Comparison of ENCODE assay signal across 13 cellular contexts in genomic region chr20:62951896-62952372, GRCh38. TPM values are rescaled to one million over a fixed set of nuclear protein-coding genes. Genes with fewer than 3 reads are reported as not detected.
DNase-seq lines count a peak whose midpoint lies in the region; TF ChIP-seq lines count a peak whose summit lies in the region.
"Had no signal": no experiment of that assay in that cellular context is flagged by ENCODE, and none has a peak within 500 bp of the region (broad histone marks: within the 10 kb centered on the region; RNA-seq: fewer than 3 reads in every experiment).

No MANE protein-coding gene starts in this region.

- 92% methylated on average over 8 of the region's 8 CpGs for WGBS in smooth muscle cell (ENCODE audit: low lambda C conversion rate)

- H3K9me3 ChIP-seq in iPS-18a (ENCODE audit: control insufficient read depth, low read depth, low read length) (no peaks in the 10 kb centered on the region), smooth muscle cell (replicated peaks; ENCODE audit: low read depth) (no peaks in the 10 kb centered on the region)
- H3K9me3 ChIP-seq: testis had no signal

- CTCF ChIA-PET in activated CD4-positive, alpha-beta memory T cell treated with anti-CD3 and anti-CD28 coated beads, Interleukin-2, amount 10 ng/mL, durations not matched to agents 7 days and 5 days (lab: Charles Lee): no interaction called here

- H2AFZ ChIP-seq in smooth muscle cell (ENCODE audit: low read depth): no peak overlapping the region

- H3K4me1 Mint-ChIP-seq in T-helper 1 cell treated with Interleukin-12 subunit alpha and Interleukin-12 subunit beta and Interleukin-4 antibody, amounts not matched to agents 30 μg/mL and 1 μg/mL, for 36 hours (ENCODE audit: low read depth): peaks cover 17% of the 10 kb centered on the region
- H3K4me1 Mint-ChIP-seq in activated CD4-positive, alpha-beta memory T cell treated with anti-CD3 and anti-CD28 coated beads, Interleukin-2, amount 10 ng/mL, durations not matched to agents 7 days and 5 days: peaks cover 29% of the 10 kb centered on the region

- POLR2A ChIA-PET in activated CD4-positive, alpha-beta memory T cell treated with anti-CD3 and anti-CD28 coated beads, Interleukin-2, amount 10 ng/mL, durations not matched to agents 7 days and 5 days (lab: Charles Lee): interaction anchor here (1.6 kb wide), 1 partner anchor 33 kb away, joined by 5 read pairs; no protein-coding TSS in a partner anchor

- H3K9ac ChIP-seq in iPS-18a (ENCODE audit: low read length) (no peak overlapping the region), smooth muscle cell (ENCODE audit: low read depth) (peak overlapping the region; percentile 80)

- peaks cover 40% of the 10 kb centered on the region for H3K79me2 ChIP-seq in smooth muscle cell (ENCODE audit: low read depth)

- peaks cover 33% of the 10 kb centered on the region for H3K36me3 Mint-ChIP-seq in T-helper 1 cell treated with Interleukin-12 subunit alpha and Interleukin-12 subunit beta and Interleukin-4 antibody, amounts not matched to agents 30 μg/mL and 1 μg/mL, for 36 hours (ENCODE audit: low read depth)
- peaks cover 38% of the 10 kb centered on the region for H3K36me3 Mint-ChIP-seq in activated CD4-positive, alpha-beta memory T cell treated with anti-CD3 and anti-CD28 coated beads, Interleukin-2, amount 10 ng/mL, durations not matched to agents 7 days and 5 days (ENCODE audit: low read depth)

- H3K4me1 ChIP-seq in iPS-18a (ENCODE audit: control insufficient read depth, low read depth, low read length) (peaks cover 15% of the 10 kb centered on the region), smooth muscle cell (ENCODE audit: low read depth) (peaks cover 18% of the 10 kb centered on the region)

- peaks cover 43% of the 10 kb centered on the region for H4K20me1 ChIP-seq in smooth muscle cell (ENCODE audit: low read depth)

- peaks cover 8% of the 10 kb centered on the region for H3F3A ChIP-seq in smooth muscle cell (ENCODE audit: low read depth)

- H3K4me2 ChIP-seq in smooth muscle cell: peak overlapping the region; percentile 99

- H3K27ac ChIP-seq in iPS-18a (ENCODE audit: low read length) (no peak overlapping the region), smooth muscle cell (ENCODE audit: low read depth) (peak overlapping the region; percentile 84)
- H3K27ac ChIP-seq: 22Rv1, epithelial cell of prostate had no signal

- TF ChIP-seq CTCF in smooth muscle cell (IDR thresholded peaks at IDR 0.05; ENCODE audit: borderline replicate concordance, insufficient read depth, poor library complexity, severe bottlenecking): no peak

- H3K9me3 Mint-ChIP-seq in T-helper 1 cell treated with Interleukin-12 subunit alpha and Interleukin-12 subunit beta and Interleukin-4 antibody, amounts not matched to agents 30 μg/mL and 1 μg/mL, for 36 hours: no peaks in the 10 kb centered on the region
- peaks cover 3% of the 10 kb centered on the region for H3K9me3 Mint-ChIP-seq in activated CD4-positive, alpha-beta memory T cell treated with anti-CD3 and anti-CD28 coated beads, Interleukin-2, amount 10 ng/mL, durations not matched to agents 7 days and 5 days

- H3K36me3 ChIP-seq in iPS-18a (ENCODE audit: control insufficient read depth, low read depth, low read length) (peaks cover 20% of the 10 kb centered on the region), smooth muscle cell (ENCODE audit: low read depth) (peaks cover 7% of the 10 kb centered on the region)

- H3K4me3 Mint-ChIP-seq in T-helper 1 cell treated with Interleukin-12 subunit alpha and Interleukin-12 subunit beta and Interleukin-4 antibody, amounts not matched to agents 30 μg/mL and 1 μg/mL, for 36 hours: peak overlapping the region; percentile 23
- peak overlapping the region; percentile 27 for H3K4me3 Mint-ChIP-seq in activated CD4-positive, alpha-beta memory T cell treated with anti-CD3 and anti-CD28 coated beads, Interleukin-2, amount 10 ng/mL, durations not matched to agents 7 days and 5 days

- no peaks in the 10 kb centered on the region for H3K27me3 ChIP-seq in iPS-18a (ENCODE audit: control insufficient read depth, insufficient read depth, low read length)
- H3K27me3 ChIP-seq in smooth muscle cell (ENCODE audit: low read depth): no peaks in the 10 kb centered on the region
- H3K27me3 ChIP-seq: testis had no signal

- H3K27ac Mint-ChIP-seq in T-helper 1 cell treated with Interleukin-12 subunit alpha and Interleukin-12 subunit beta and Interleukin-4 antibody, amounts not matched to agents 30 μg/mL and 1 μg/mL, for 36 hours: peak overlapping the region; percentile 62
- peak overlapping the region; percentile 29 for H3K27ac Mint-ChIP-seq in activated CD4-positive, alpha-beta memory T cell treated with anti-CD3 and anti-CD28 coated beads, Interleukin-2, amount 10 ng/mL, durations not matched to agents 7 days and 5 days

- H3K27me3 Mint-ChIP-seq in T-helper 1 cell treated with Interleukin-12 subunit alpha and Interleukin-12 subunit beta and Interleukin-4 antibody, amounts not matched to agents 30 μg/mL and 1 μg/mL, for 36 hours (ENCODE audit: low read depth): no peaks in the 10 kb centered on the region
- H3K27me3 Mint-ChIP-seq in activated CD4-positive, alpha-beta memory T cell treated with anti-CD3 and anti-CD28 coated beads, Interleukin-2, amount 10 ng/mL, durations not matched to agents 7 days and 5 days: no peaks in the 10 kb centered on the region

- DNase-seq in T-helper 1 cell: no peak
- no peak for DNase-seq in activated CD4-positive, alpha-beta memory T cell treated with anti-CD3 and anti-CD28 coated beads, Interleukin-2, amount 10 ng/mL, durations not matched to agents 7 days and 5 days
- DNase-seq in smooth muscle cell (lab: John Stamatoyannopoulos, UW; ENCODE audit: unreplicated experiment): no peak
- no peak for DNase-seq in NCI-H1092 treated with DMSO at 0.1 percent for 48 hours (lab: John Stamatoyannopoulos, UW)
- DNase-seq in NCI-H1048 (lab: John Stamatoyannopoulos, UW): no peak
- DNase-seq in amniotic stem cell (lab: John Stamatoyannopoulos, UW): no peak

- H3K4me3 ChIP-seq in iPS-18a (ENCODE audit: low read length) (peak overlapping the region; percentile 48), smooth muscle cell (peak overlapping the region; percentile 53)
- H3K4me3 ChIP-seq: testis had no signal

RNA-seq across cellular contexts. Expression of gene SLC17A9, which starts 0.6 kb away (rescaled TPM):
- 1 to 10 TPM; 4.7 to 5.8 TPM for total RNA-seq in activated CD4-positive, alpha-beta memory T cell treated with anti-CD3 and anti-CD28 coated beads, Interleukin-2, amount 10 ng/mL, durations not matched to agents 7 days and 5 days
- total RNA-seq in smooth muscle cell: 32.4 and 32.5 TPM in 2 replicates
- polyA plus RNA-seq in smooth muscle cell: 92.5 and 96.7 TPM in 2 replicates
- total RNA-seq: LHCN-M2 had no signal

RNA-seq across cellular contexts. Expression of gene GID8, which starts 14.0 kb away (rescaled TPM):
- total RNA-seq in activated CD4-positive, alpha-beta memory T cell treated with anti-CD3 and anti-CD28 coated beads, Interleukin-2, amount 10 ng/mL, durations not matched to agents 7 days and 5 days: 10 to 100 TPM; 31.9 to 32.8 TPM
- 23.5 and 34.8 TPM in 2 replicates for total RNA-seq in smooth muscle cell
- 13.9 and 20.8 TPM in 2 replicates for polyA plus RNA-seq in smooth muscle cell

RNA-seq across cellular contexts. Expression of gene DIDO1, which starts 25.6 kb away (rescaled TPM):
- total RNA-seq in activated CD4-positive, alpha-beta memory T cell treated with anti-CD3 and anti-CD28 coated beads, Interleukin-2, amount 10 ng/mL, durations not matched to agents 7 days and 5 days: 10 to 100 TPM; 62.2 to 66.2 TPM
- total RNA-seq in smooth muscle cell: 24.6 and 25.8 TPM in 2 replicates
- polyA plus RNA-seq in smooth muscle cell: 14.4 and 16.0 TPM in 2 replicates

RNA-seq across cellular contexts. Expression of gene BHLHE23, which starts 54.8 kb away (rescaled TPM):
- not detected for total RNA-seq in activated CD4-positive, alpha-beta memory T cell treated with anti-CD3 and anti-CD28 coated beads, Interleukin-2, amount 10 ng/mL, durations not matched to agents 7 days and 5 days
- not detected in 2 replicates for total RNA-seq in smooth muscle cell
- polyA plus RNA-seq in smooth muscle cell: not detected in 2 replicates
- total RNA-seq: LHCN-M2, renal cortical epithelial cell had no signal
